Comparison of ENCODE assay signal across 8 cellular contexts in genomic region chr22:50582562-50583293, GRCh38. TPM values are rescaled to one million over a fixed set of nuclear protein-coding genes. Genes with fewer than 3 reads are reported as not detected.
DNase-seq lines count a peak whose midpoint lies in the region; ATAC-seq and TF ChIP-seq lines count a peak whose summit lies in the region.

Gene CHKB (minus strand): TSS chr22:50582849. CDS start chr22:50582781, 68 bp downstream.

- POLR2A ChIA-PET in PC-9 (lab: Charles Lee; ENCODE audit: unreplicated experiment) = interaction anchor here (0.9 to 1.2 kb wide), 2 partner anchors 20 to 75 kb away, joined by 3 read pairs; partner anchors contain the start of genes LMF2, NCAPH2 and SYCE3

- DNase-seq in DMS153 (lab: John Stamatoyannopoulos, UW) (peak; percentile 97), PC-9 (peak; percentile 99), epithelial cell of prostate (ENCODE audit: low read depth, low spot score) (peak; percentile 84), mucosa of descending colon (peak; percentile 98 to 99 (median 99))
- DNase-seq in Jurkat, Clone E6-1 (ENCODE audit: low read depth, low spot score) = peak; percentile 95
- peak; percentile 97 for DNase-seq in activated T-cell treated with anti-CD3 and anti-CD28 coated beads, Interleukin-2, amount 50 U/mL, for 1 hour
- DNase-seq in stimulated activated CD8-positive, alpha-beta memory T cell treated with anti-CD3 and anti-CD28 coated beads, Interleukin-4, amount 100 ng/mL, for 24 hours (ENCODE audit: low read depth) = peak; percentile 99

- BruUV-seq in PC-9 (replicated peaks; lab: Mats Ljungman, UMichigan) = no TSS peak

- TF ChIP-seq CTCF in PC-9 (conservative IDR thresholded peaks at IDR 0.05) = no peak
- TF ChIP-seq CTCF in mucosa of descending colon (IDR thresholded peaks at IDR 0.05) = no peak

- ATAC-seq in GM21619 (IDR thresholded peaks at IDR 0.05; ENCODE audit: unreplicated experiment) (peak; percentile 86), mucosa of descending colon (peak; percentile 95)

- H3F3A ChIP-seq in PC-9 (ENCODE audit: insufficient read depth, low read depth) = peaks cover 15% of the 10 kb centered on the region; the same call in 1 of the 2 replicates

- H4K20me1 ChIP-seq in PC-9 (ENCODE audit: insufficient read depth) = no peaks in the 10 kb centered on the region

- H3K4me2 ChIP-seq in PC-9 = peak within 1 kb of the TSS; percentile 93

- CTCF ChIA-PET in PC-9 (lab: Charles Lee) = no interaction called here

- H3K79me2 ChIP-seq in PC-9 (ENCODE audit: low read depth) = peaks cover 30% of the 10 kb centered on the region

- peaks cover 11% of the 10 kb centered on the region; the same call in 1 of the 2 replicates for H3K36me3 ChIP-seq in PC-9 (ENCODE audit: low read depth)
- no peaks in the 10 kb centered on the region for H3K36me3 ChIP-seq in mucosa of descending colon (ENCODE audit: low read depth)

- no peaks in the 10 kb centered on the region for H3K9me3 ChIP-seq in PC-9 (ENCODE audit: insufficient read depth, low read depth)
- H3K9me3 ChIP-seq in mucosa of descending colon = no peaks in the 10 kb centered on the region

- H2AFZ ChIP-seq in PC-9 = peak within 1 kb of the TSS; percentile 97

- intact Hi-C loops in PC-9 (cut with micrococcal nuclease; ENCODE audit: unreplicated experiment) = loop anchor here (1.0 to 5.0 kb wide), 3 partner anchors 19 to 75 kb away; partner anchors contain the start of genes LMF2 and NCAPH2
- intact Hi-C loops in mucosa of descending colon (cut with DNase I, micrococcal nuclease) = no loop called here

- peak within 1 kb of the TSS; percentile 91 for H3K4me3 ChIP-seq in Jurkat, Clone E6-1 (ENCODE audit: low read length)
- peak within 1 kb of the TSS; percentile 89 for H3K4me3 ChIP-seq in PC-9
- H3K4me3 ChIP-seq in mucosa of descending colon = peak within 1 kb of the TSS; percentile 74

- H3K9me2 ChIP-seq in PC-9 (ENCODE audit: insufficient read depth) = no peaks in the 10 kb centered on the region

- H3K27ac ChIP-seq in PC-9 (peak within 1 kb of the TSS; percentile 86), epithelial cell of prostate (peak within 1 kb of the TSS; percentile 92)

- no peaks in the 10 kb centered on the region for H3K27me3 ChIP-seq in PC-9 (ENCODE audit: insufficient read depth, low read depth)

- H3K4me1 ChIP-seq in PC-9 (replicated peaks; ENCODE audit: insufficient read depth) (peaks cover 18% of the 10 kb centered on the region), mucosa of descending colon (ENCODE audit: low read depth) (peaks cover 12% of the 10 kb centered on the region)

RNA-seq across cellular contexts. Expression of gene CHKB, which starts in this region (rescaled TPM):
- 76.0 TPM for polyA plus RNA-seq in Jurkat, Clone E6-1 (2012; ENCODE audit: insufficient read depth, insufficient read length)
- total RNA-seq in PC-9 (2021) (60.0 and 70.4 TPM in 2 replicates), mucosa of descending colon (10 to 100 TPM; 79.9 to 95.0 (median 80.9) TPM)

Comparison
In these comparisons a context has a peak if more than half of its experiments do, and no peak if none do; other contexts are left out.
1. Peak in every context shown above with its lines: DNase-seq, ATAC-seq, H3K4me3 ChIP-seq and H3K27ac ChIP-seq.